ENCODE assay signal across 8 cellular contexts in the genomic region with DNA sequence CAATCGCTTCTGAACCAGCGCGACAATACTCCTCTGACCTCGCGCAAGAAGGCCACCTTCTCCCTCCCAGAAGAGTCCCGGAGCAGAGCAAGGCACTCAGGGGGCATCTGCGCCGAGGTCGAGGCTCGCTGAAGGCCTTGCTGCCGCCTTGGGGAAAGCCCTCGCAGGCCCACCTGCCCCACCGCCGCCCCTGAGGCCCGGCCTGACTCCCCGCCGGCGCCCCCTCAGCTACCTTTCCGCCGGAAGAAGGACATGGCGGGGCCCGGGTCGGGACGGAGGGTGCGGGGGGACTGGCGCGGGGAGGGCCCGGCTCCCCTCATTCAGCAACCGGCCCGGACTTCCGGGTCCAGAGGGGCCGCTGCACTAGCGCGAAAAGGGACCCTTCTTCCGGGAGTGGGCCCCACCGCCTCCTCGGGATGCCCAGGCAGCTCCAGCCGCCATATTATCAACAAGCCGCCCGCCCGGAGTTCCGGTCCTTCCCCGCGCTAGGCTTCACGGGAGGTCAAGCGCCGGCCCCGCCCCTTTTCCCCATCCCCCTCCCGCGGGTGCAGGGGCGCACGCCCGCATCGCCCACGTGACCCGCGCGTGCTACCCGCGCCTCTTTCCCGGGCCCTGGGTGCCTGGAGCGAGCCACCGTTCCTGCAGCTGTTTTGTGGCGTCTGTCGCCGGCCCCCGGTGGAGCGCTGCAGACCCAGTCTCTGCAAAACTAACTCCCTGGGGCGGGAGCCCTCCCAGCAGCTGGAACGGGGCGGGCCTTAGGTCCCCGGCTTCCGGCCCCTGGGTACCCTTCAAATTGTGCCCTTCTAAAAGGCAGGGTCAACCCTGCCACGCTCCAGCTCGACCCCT. TPM values are rescaled to one million over a fixed set of nuclear protein-coding genes. Genes with fewer than 3 reads are reported as not detected.
DNase-seq lines count a peak whose midpoint lies in the region; ATAC-seq and TF ChIP-seq lines count a peak whose summit lies in the region.

A gene with protein sequence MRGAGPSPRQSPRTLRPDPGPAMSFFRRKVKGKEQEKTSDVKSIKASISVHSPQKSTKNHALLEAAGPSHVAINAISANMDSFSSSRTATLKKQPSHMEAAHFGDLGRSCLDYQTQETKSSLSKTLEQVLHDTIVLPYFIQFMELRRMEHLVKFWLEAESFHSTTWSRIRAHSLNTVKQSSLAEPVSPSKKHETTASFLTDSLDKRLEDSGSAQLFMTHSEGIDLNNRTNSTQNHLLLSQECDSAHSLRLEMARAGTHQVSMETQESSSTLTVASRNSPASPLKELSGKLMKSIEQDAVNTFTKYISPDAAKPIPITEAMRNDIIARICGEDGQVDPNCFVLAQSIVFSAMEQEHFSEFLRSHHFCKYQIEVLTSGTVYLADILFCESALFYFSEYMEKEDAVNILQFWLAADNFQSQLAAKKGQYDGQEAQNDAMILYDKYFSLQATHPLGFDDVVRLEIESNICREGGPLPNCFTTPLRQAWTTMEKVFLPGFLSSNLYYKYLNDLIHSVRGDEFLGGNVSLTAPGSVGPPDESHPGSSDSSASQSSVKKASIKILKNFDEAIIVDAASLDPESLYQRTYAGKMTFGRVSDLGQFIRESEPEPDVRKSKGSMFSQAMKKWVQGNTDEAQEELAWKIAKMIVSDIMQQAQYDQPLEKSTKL (minus strand): TSS at position 469 of the 846 bp plus-strand sequence. CDS start 149 bp downstream, at position 320.

- H3K36me3 Mint-ChIP-seq in CD4-positive, alpha-beta T cell (ENCODE audit: low read depth) = peaks cover 48% of the 10 kb centered on the region
- peaks cover 38% of the 10 kb centered on the region for H3K36me3 Mint-ChIP-seq in activated CD8-positive, alpha-beta T cell treated with anti-CD3 and anti-CD28 coated beads, Interleukin-2, amount 10 ng/mL, durations not matched to agents 7 days and 5 days (ENCODE audit: low read depth)

- H3K27ac Mint-ChIP-seq in CD4-positive, alpha-beta T cell = peak within 1 kb of the TSS; percentile 97
- peak within 1 kb of the TSS; percentile 99 for H3K27ac Mint-ChIP-seq in activated CD8-positive, alpha-beta T cell treated with anti-CD3 and anti-CD28 coated beads, Interleukin-2, amount 10 ng/mL, durations not matched to agents 7 days and 5 days

- H3K4me3 Mint-ChIP-seq in CD4-positive, alpha-beta T cell = peak within 1 kb of the TSS; percentile 99
- peak within 1 kb of the TSS; percentile 97 for H3K4me3 Mint-ChIP-seq in activated CD8-positive, alpha-beta T cell treated with anti-CD3 and anti-CD28 coated beads, Interleukin-2, amount 10 ng/mL, durations not matched to agents 7 days and 5 days

- DNase-seq in CD4-positive, alpha-beta T cell = peak; percentile 85 to 94 (median 90)
- DNase-seq in NCI-H82 treated with DMSO at 0.1 percent for 48 hours (lab: John Stamatoyannopoulos, UW; ENCODE audit: unreplicated experiment) = peak; percentile 72
- peak; percentile 96 for DNase-seq in activated CD8-positive, alpha-beta T cell treated with anti-CD3 and anti-CD28 coated beads, Interleukin-2, amount 10 ng/mL, durations not matched to agents 7 days and 5 days
- peak; percentile 86 for DNase-seq in effector CD8-positive, alpha-beta T cell (lab: John Stamatoyannopoulos, UW)
- DNase-seq in medulla oblongata (ENCODE audit: extremely low spot score) = peak; percentile 92
- peak; percentile 89 for DNase-seq in stimulated activated CD8-positive, alpha-beta memory T cell treated with anti-CD3 and anti-CD28 coated beads, Interleukin-12 subunit alpha, Interleukin-12 subunit beta, amount 100 ng/mL, for 1 hour (ENCODE audit: low read depth)

- CTCF ChIA-PET in CD4-positive, alpha-beta T cell (lab: Charles Lee) = interaction anchor here (0.6 to 1.8 kb wide), 6 partner anchors 9 to 94 kb away, joined by 3 to 19 read pairs (median 4); a partner anchor contains a TSS
- CTCF ChIA-PET in activated CD8-positive, alpha-beta T cell treated with anti-CD3 and anti-CD28 coated beads, Interleukin-2, amount 10 ng/mL, durations not matched to agents 7 days and 5 days (lab: Charles Lee) = interaction anchor here (0.7 to 1.9 kb wide), 4 partner anchors 15 to 42 kb away, joined by 3 to 13 read pairs (median 4); a partner anchor contains a TSS

- no peak for TF ChIP-seq CTCF in CD4-positive, alpha-beta T cell (IDR thresholded peaks at IDR 0.05)

- ATAC-seq in CD4-positive, alpha-beta T cell (ENCODE audit: poor library complexity) = peak; percentile 83
- ATAC-seq in GM19397 (IDR thresholded peaks at IDR 0.05; ENCODE audit: unreplicated experiment) (peak; percentile 84), HG03565 (IDR thresholded peaks at IDR 0.05; ENCODE audit: unreplicated experiment) (peak; percentile 59)
- peak; percentile 88 for ATAC-seq in activated CD8-positive, alpha-beta T cell treated with anti-CD3 and anti-CD28 coated beads, Interleukin-2, amount 10 ng/mL, durations not matched to agents 7 days and 5 days

- no peaks in the 10 kb centered on the region for H3K9me3 Mint-ChIP-seq in CD4-positive, alpha-beta T cell
- H3K9me3 Mint-ChIP-seq in activated CD8-positive, alpha-beta T cell treated with anti-CD3 and anti-CD28 coated beads, Interleukin-2, amount 10 ng/mL, durations not matched to agents 7 days and 5 days (ENCODE audit: insufficient read depth) = peaks cover 5% of the 10 kb centered on the region

- POLR2A ChIA-PET in CD4-positive, alpha-beta T cell (lab: Charles Lee) = interaction anchor here (0.6 to 1.9 kb wide), 16 partner anchors 11 to 1065 kb away, joined by 3 to 13 read pairs (median 5); a partner anchor contains a TSS
- POLR2A ChIA-PET in activated CD8-positive, alpha-beta T cell treated with anti-CD3 and anti-CD28 coated beads, Interleukin-2, amount 10 ng/mL, durations not matched to agents 7 days and 5 days (lab: Charles Lee) = interaction anchor here (0.6 to 2.1 kb wide), 8 partner anchors 9 to 329 kb away, joined by 3 to 10 read pairs (median 4); a partner anchor contains a TSS

- H3K27me3 ChIP-seq in CD4-positive, alpha-beta T cell (ENCODE audit: control insufficient read depth, insufficient read depth, low read length) = no peaks in the 10 kb centered on the region

- no peaks in the 10 kb centered on the region for H3K9me3 ChIP-seq in CD4-positive, alpha-beta T cell (ENCODE audit: control insufficient read depth, low read length)

- H3K27me3 Mint-ChIP-seq in CD4-positive, alpha-beta T cell = no peaks in the 10 kb centered on the region
- H3K27me3 Mint-ChIP-seq in activated CD8-positive, alpha-beta T cell treated with anti-CD3 and anti-CD28 coated beads, Interleukin-2, amount 10 ng/mL, durations not matched to agents 7 days and 5 days (ENCODE audit: low read depth) = no peaks in the 10 kb centered on the region

- H3K27ac ChIP-seq in CD4-positive, alpha-beta T cell (ENCODE audit: low read depth, low read length) = peak within 1 kb of the TSS; percentile 85

- intact Hi-C loops in CD4-positive, alpha-beta T cell (cut with DNase I, micrococcal nuclease) = loop anchor here in 1 of 2 experiments (2.0 to 5.0 kb wide), 2 partner anchors 31 to 110 kb away; a partner anchor contains a TSS

- H3K4me1 Mint-ChIP-seq in CD4-positive, alpha-beta T cell (ENCODE audit: low read depth) = peaks cover 59% of the 10 kb centered on the region
- H3K4me1 Mint-ChIP-seq in activated CD8-positive, alpha-beta T cell treated with anti-CD3 and anti-CD28 coated beads, Interleukin-2, amount 10 ng/mL, durations not matched to agents 7 days and 5 days (ENCODE audit: low read depth) = peaks cover 44% of the 10 kb centered on the region

RNA-seq across cellular contexts. Expression of the gene that starts here (rescaled TPM):
- total RNA-seq in CD4-positive, alpha-beta T cell = 10 to 100 TPM; 29.2 to 36.0 TPM
- total RNA-seq in activated CD8-positive, alpha-beta T cell treated with anti-CD3 and anti-CD28 coated beads, Interleukin-2, amount 10 ng/mL, durations not matched to agents 7 days and 5 days = 10 to 100 TPM; 40.8 to 40.9 TPM

Comparison
In these comparisons a context has a peak if more than half of its experiments do, and no peak if none do; other contexts are left out.
1. Peak in every context shown above with its lines: DNase-seq, ATAC-seq and H3K27ac ChIP-seq.